8 cellular contexts compared by ENCODE assay signal in the genomic region with DNA sequence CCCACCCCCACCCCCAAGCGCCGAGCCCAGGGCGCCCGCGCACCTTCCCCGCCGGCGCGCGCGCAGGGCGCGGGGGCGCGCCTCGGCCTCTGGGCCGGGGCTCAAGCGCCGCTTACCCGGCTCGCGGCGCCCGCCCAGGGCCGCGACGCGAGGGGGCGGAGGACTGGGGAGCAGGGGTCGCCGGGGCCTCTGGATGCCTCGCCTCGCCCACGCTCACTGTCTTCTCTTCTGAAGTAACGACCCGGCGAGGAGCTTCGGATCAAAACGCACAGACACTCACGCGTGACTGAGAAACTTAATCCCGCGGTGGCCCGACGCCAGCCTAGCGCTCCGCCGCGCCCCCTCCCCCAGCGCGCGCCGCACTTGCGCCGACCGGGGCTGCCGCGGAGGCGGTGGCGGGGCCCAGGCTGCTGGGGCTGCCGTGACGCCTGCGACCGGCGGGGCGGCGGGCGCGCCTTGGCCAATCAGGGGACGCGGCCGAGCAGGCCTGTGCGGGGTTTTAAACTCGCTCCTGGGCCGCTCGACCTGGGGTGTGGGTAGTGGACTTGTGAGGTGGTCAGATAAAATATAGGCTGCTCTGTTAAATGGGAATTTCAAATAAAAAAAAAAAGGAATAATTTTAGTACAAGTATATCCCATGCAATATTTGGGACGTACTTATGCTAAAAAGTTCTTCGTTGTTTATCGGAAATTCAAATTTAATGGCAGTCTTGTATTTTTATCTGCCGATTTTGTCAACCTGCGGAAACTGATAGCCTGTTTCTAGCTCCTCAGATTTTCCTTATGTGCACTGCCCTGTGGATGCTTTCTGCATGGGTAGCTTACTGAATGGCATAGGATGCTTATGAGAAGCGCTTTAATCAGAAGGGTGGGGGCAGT. TPM values are rescaled to one million over a fixed set of nuclear protein-coding genes. Genes with fewer than 3 reads are reported as not detected.
A peak's percentile ranks its signal among the peaks of the same experiment; 100 is the strongest.
DNase-seq lines count a peak whose midpoint lies in the region; ATAC-seq and TF ChIP-seq lines count a peak whose summit lies in the region.

A gene with protein sequence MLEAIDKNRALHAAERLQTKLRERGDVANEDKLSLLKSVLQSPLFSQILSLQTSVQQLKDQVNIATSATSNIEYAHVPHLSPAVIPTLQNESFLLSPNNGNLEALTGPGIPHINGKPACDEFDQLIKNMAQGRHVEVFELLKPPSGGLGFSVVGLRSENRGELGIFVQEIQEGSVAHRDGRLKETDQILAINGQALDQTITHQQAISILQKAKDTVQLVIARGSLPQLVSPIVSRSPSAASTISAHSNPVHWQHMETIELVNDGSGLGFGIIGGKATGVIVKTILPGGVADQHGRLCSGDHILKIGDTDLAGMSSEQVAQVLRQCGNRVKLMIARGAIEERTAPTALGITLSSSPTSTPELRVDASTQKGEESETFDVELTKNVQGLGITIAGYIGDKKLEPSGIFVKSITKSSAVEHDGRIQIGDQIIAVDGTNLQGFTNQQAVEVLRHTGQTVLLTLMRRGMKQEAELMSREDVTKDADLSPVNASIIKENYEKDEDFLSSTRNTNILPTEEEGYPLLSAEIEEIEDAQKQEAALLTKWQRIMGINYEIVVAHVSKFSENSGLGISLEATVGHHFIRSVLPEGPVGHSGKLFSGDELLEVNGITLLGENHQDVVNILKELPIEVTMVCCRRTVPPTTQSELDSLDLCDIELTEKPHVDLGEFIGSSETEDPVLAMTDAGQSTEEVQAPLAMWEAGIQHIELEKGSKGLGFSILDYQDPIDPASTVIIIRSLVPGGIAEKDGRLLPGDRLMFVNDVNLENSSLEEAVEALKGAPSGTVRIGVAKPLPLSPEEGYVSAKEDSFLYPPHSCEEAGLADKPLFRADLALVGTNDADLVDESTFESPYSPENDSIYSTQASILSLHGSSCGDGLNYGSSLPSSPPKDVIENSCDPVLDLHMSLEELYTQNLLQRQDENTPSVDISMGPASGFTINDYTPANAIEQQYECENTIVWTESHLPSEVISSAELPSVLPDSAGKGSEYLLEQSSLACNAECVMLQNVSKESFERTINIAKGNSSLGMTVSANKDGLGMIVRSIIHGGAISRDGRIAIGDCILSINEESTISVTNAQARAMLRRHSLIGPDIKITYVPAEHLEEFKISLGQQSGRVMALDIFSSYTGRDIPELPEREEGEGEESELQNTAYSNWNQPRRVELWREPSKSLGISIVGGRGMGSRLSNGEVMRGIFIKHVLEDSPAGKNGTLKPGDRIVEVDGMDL (N-terminal part only) (minus strand): TSS at position 409 of the 879 bp plus-strand sequence. CDS start 29,377 bp downstream, outside the sequence.

- peaks cover 10% of the 10 kb centered on the region for H3K27me3 Mint-ChIP-seq in activated T-helper 1 cell treated with anti-CD3 and anti-CD28 coated beads, Interleukin-12 subunit alpha, Interleukin-12 subunit beta, Interleukin-2, Interleukin-4 antibody, amounts not matched to agents 30 ng/mL and 10 ng/mL and 1 ng/mL, durations not matched to agents 14 hours and 24 hours and 36 hours (ENCODE audit: insufficient read depth)

- 6% methylated on average over 77 of the region's 82 CpGs for WGBS in liver
- 14% methylated on average over 23 of the region's 82 CpGs for WGBS in suprapubic skin

- TF ChIP-seq CTCF in liver (IDR thresholded peaks at IDR 0.05; ENCODE audit: low read depth, low read length, missing input control) (peak; percentile 13), suprapubic skin (IDR thresholded peaks at IDR 0.05) (no peak)

- H3K9me3 ChIP-seq in endocrine pancreas (ENCODE audit: control insufficient read depth, low read length) (no peaks in the 10 kb centered on the region), liver (ENCODE audit: control insufficient read depth in 4 of 4, low read length in 3 of 4) (no peaks in the 10 kb centered on the region), suprapubic skin (no peaks in the 10 kb centered on the region)

- H3K36me3 ChIP-seq in H7 (replicated peaks; ENCODE audit: control insufficient read depth, insufficient read depth, low read length) (no peaks in the 10 kb centered on the region), endocrine pancreas (ENCODE audit: control insufficient read depth, insufficient read depth, low read length) (no peaks in the 10 kb centered on the region), liver (ENCODE audit: control insufficient read depth in 4 of 4, insufficient read depth in 3 of 4, low read depth in 1 of 4, low read length in 3 of 4) (no peaks in the 10 kb centered on the region), suprapubic skin (no peaks in the 10 kb centered on the region)

- no peaks in the 10 kb centered on the region for H3K4me1 Mint-ChIP-seq in activated T-helper 1 cell treated with anti-CD3 and anti-CD28 coated beads, Interleukin-12 subunit alpha, Interleukin-12 subunit beta, Interleukin-2, Interleukin-4 antibody, amounts not matched to agents 30 ng/mL and 10 ng/mL and 1 ng/mL, durations not matched to agents 14 hours and 24 hours and 36 hours (ENCODE audit: low read depth)

- no peak within 1 kb of the TSS for H3K4me3 Mint-ChIP-seq in activated T-helper 1 cell treated with anti-CD3 and anti-CD28 coated beads, Interleukin-12 subunit alpha, Interleukin-12 subunit beta, Interleukin-2, Interleukin-4 antibody, amounts not matched to agents 30 ng/mL and 10 ng/mL and 1 ng/mL, durations not matched to agents 14 hours and 24 hours and 36 hours

- no peak for ATAC-seq in HG03354 (IDR thresholded peaks at IDR 0.05; ENCODE audit: poor library complexity, severe bottlenecking, unreplicated experiment)

- H3K9ac ChIP-seq in endocrine pancreas (ENCODE audit: control insufficient read depth, insufficient read depth, low read length) (peak within 1 kb of the TSS; percentile 81), liver (ENCODE audit: low read depth in 1 of 2, low read length in 2 of 2) (peak within 1 kb of the TSS; percentile 22 to 43)

- H3K4me1 ChIP-seq in endocrine pancreas (ENCODE audit: control insufficient read depth, insufficient read depth, low read length) (no peaks in the 10 kb centered on the region), liver (ENCODE audit: control insufficient read depth in 4 of 4, insufficient read depth in 4 of 4, low read length in 3 of 4) (peaks cover 2 to 12% (median 5%) of the 10 kb centered on the region in 4 donors), suprapubic skin (peaks cover 16% of the 10 kb centered on the region)

- H3K4me3 ChIP-seq in H7 (ENCODE audit: insufficient read depth, low read depth, low read length) (peak within 1 kb of the TSS; percentile 76), endocrine pancreas (ENCODE audit: control insufficient read depth, insufficient read depth, low read length) (peak within 1 kb of the TSS; percentile 72), liver (ENCODE audit: low read depth in 1 of 3, low read length in 3 of 3) (peak within 1 kb of the TSS; percentile 62 to 83 (median 78)), suprapubic skin (peak within 1 kb of the TSS; percentile 78)

- no peak within 1 kb of the TSS for H3K27ac Mint-ChIP-seq in activated T-helper 1 cell treated with anti-CD3 and anti-CD28 coated beads, Interleukin-12 subunit alpha, Interleukin-12 subunit beta, Interleukin-2, Interleukin-4 antibody, amounts not matched to agents 30 ng/mL and 10 ng/mL and 1 ng/mL, durations not matched to agents 14 hours and 24 hours and 36 hours

- H3K27me3 ChIP-seq in H7 (ENCODE audit: control insufficient read depth, insufficient read depth, low read length): no peaks in the 10 kb centered on the region
- H3K27me3 ChIP-seq in endocrine pancreas (ENCODE audit: control insufficient read depth, insufficient read depth, low read length): no peaks in the 10 kb centered on the region
- H3K27me3 ChIP-seq in liver (ENCODE audit: control insufficient read depth in 4 of 4, insufficient read depth in 4 of 4, low read length in 3 of 4): no peaks in the 10 kb centered on the region
- H3K27me3 ChIP-seq in suprapubic skin: no peaks in the 10 kb centered on the region

- no peak for TF ChIP-seq RAD21 in liver (IDR thresholded peaks at IDR 0.05)

- no peaks in the 10 kb centered on the region for H3K36me3 Mint-ChIP-seq in activated T-helper 1 cell treated with anti-CD3 and anti-CD28 coated beads, Interleukin-12 subunit alpha, Interleukin-12 subunit beta, Interleukin-2, Interleukin-4 antibody, amounts not matched to agents 30 ng/mL and 10 ng/mL and 1 ng/mL, durations not matched to agents 14 hours and 24 hours and 36 hours (ENCODE audit: low read depth)

- no peak for TF ChIP-seq EP300 in suprapubic skin (IDR thresholded peaks at IDR 0.05)

- peak; percentile 91 for DNase-seq in H7
- DNase-seq in NCI-H82 treated with DMSO at 0.1 percent for 48 hours (lab: John Stamatoyannopoulos, UW; ENCODE audit: unreplicated experiment): peak; percentile 25
- peak; percentile 75 to 80 for DNase-seq in suprapubic skin (ENCODE audit: low spot score in 2 of 2)
- DNase-seq in activated T-helper 1 cell treated with anti-CD3 and anti-CD28 coated beads, Interleukin-12 subunit alpha, Interleukin-12 subunit beta, Interleukin-2, Interleukin-4 antibody, amounts not matched to agents 30 ng/mL and 10 ng/mL and 1 ng/mL, durations not matched to agents 14 hours and 24 hours and 36 hours (ENCODE audit: low spot score): no peak
- DNase-seq in NK-92 treated with Interleukin-12 subunit alpha and Interleukin-12 subunit beta, amount 100 ng/mL, for 24 hours (lab: John Stamatoyannopoulos, UW): no peak

- peak within 1 kb of the TSS; percentile 80 to 82 for H3K27ac ChIP-seq in liver (ENCODE audit: low read depth in 1 of 2, low read length in 2 of 2)
- peak within 1 kb of the TSS; percentile 90 for H3K27ac ChIP-seq in suprapubic skin

- no peaks in the 10 kb centered on the region for H3K9me3 Mint-ChIP-seq in activated T-helper 1 cell treated with anti-CD3 and anti-CD28 coated beads, Interleukin-12 subunit alpha, Interleukin-12 subunit beta, Interleukin-2, Interleukin-4 antibody, amounts not matched to agents 30 ng/mL and 10 ng/mL and 1 ng/mL, durations not matched to agents 14 hours and 24 hours and 36 hours

- intact Hi-C loops in activated T-helper 1 cell treated with anti-CD3 and anti-CD28 coated beads, Interleukin-12 subunit alpha, Interleukin-12 subunit beta, Interleukin-2, Interleukin-4 antibody, amounts not matched to agents 30 ng/mL and 10 ng/mL and 1 ng/mL, durations not matched to agents 14 hours and 24 hours and 36 hours (cut with micrococcal nuclease): no loop called here

- peak in 1 of 2 donors; percentile 15 for TF ChIP-seq POLR2A in suprapubic skin (IDR thresholded peaks at IDR 0.05)

TF ChIP-seq in liver, 16 proteins besides CTCF, POLR2A, EP300 and RAD21 (continues in another document):
- TF ChIP-seq FOXA1 (IDR thresholded peaks at IDR 0.05) (no peak), ATF3 (IDR thresholded peaks at IDR 0.05) (no peak)

RNA-seq across cellular contexts. Expression of the gene that starts here (rescaled TPM):
- 22.2 and 30.6 TPM in 2 replicates for total RNA-seq in H7 (2014; rRNA removed; shearing (Covaris generic))
- total RNA-seq in liver (10 to 100 TPM; 26.2 to 71.2 TPM), suprapubic skin (10 to 100 TPM in 2 of 4 donors, 1 to 10 TPM in 2; 4.7 to 13.4 (median 9.2) TPM)
- polyA plus RNA-seq in liver: 10 to 100 TPM; 20.3 to 34.1 TPM
- total RNA-seq in activated T-helper 1 cell treated with anti-CD3 and anti-CD28 coated beads, Interleukin-12 subunit alpha, Interleukin-12 subunit beta, Interleukin-2, Interleukin-4 antibody, amounts not matched to agents 30 ng/mL and 10 ng/mL and 1 ng/mL, durations not matched to agents 14 hours and 24 hours and 36 hours: not detected in 2 replicates

Comparison
In these comparisons a context has a peak if more than half of its experiments do, and no peak if none do; other contexts are left out.
1. DNase-seq: peak in H7 (single experiment), NCI-H82 treated with DMSO at 0.1 percent for 48 hours (single experiment) and suprapubic skin (2 of 2); none in activated T-helper 1 cell treated with anti-CD3 and anti-CD28 coated beads, Interleukin-12 subunit alpha, Interleukin-12 subunit beta, Interleukin-2, Interleukin-4 antibody, amounts not matched to agents 30 ng/mL and 10 ng/mL and 1 ng/mL, durations not matched to agents 14 hours and 24 hours and 36 hours (single experiment) and NK-92 treated with Interleukin-12 subunit alpha and Interleukin-12 subunit beta, amount 100 ng/mL, for 24 hours (single experiment).
2. Peak in every context shown above with its lines, with median percentiles within 50 percentile points of each other: H3K4me3 ChIP-seq.